9 cellular contexts compared by ENCODE assay signal in genomic region chrY:15455978-15456890, GRCh38.
DNase-seq lines count a peak whose midpoint lies in the region; ATAC-seq and TF ChIP-seq lines count a peak whose summit lies in the region.
"Had no signal": no experiment of that assay in that cellular context is flagged by ENCODE, and none has a peak within 500 bp of the region (broad histone marks: within the 10 kb centered on the region; RNA-seq: fewer than 3 reads in every experiment).

No MANE protein-coding gene starts in this region.

- POLR2A ChIA-PET in OCI-LY7 (lab: Charles Lee): no interaction called here

- H3K36me3 Mint-ChIP-seq in activated T-cell treated with anti-CD3 and anti-CD28 coated beads, Interleukin-2, amount 50 U/mL, for 4 hours (ENCODE audit: insufficient read depth): no peaks in the 10 kb centered on the region

- H3K27me3 ChIP-seq in heart right ventricle (peaks cover 0 to 6% (median 0%) of the 10 kb centered on the region in 7 donors), SJCRH30 (no peaks in the 10 kb centered on the region)

- H3K9me3 ChIP-seq in heart right ventricle (no peaks in the 10 kb centered on the region), SJCRH30 (replicated peaks) (no peaks in the 10 kb centered on the region), OCI-LY7 (ENCODE audit: low read length) (no peaks in the 10 kb centered on the region)

- peak overlapping the region; percentile 69 for H3K4me3 Mint-ChIP-seq in activated T-cell treated with anti-CD3 and anti-CD28 coated beads, Interleukin-2, amount 50 U/mL, for 4 hours

- H4K20me1 ChIP-seq in OCI-LY7 (ENCODE audit: insufficient read depth, low read length): no peaks in the 10 kb centered on the region

- TF ChIP-seq CTCF in heart right ventricle (IDR thresholded peaks at IDR 0.05) (no peak), OCI-LY7 (conservative IDR thresholded peaks at IDR 0.05; ENCODE audit: low read length) (no peak)

- no peaks in the 10 kb centered on the region for H3K36me3 ChIP-seq in heart right ventricle
- no peaks in the 10 kb centered on the region for H3K36me3 ChIP-seq in SJCRH30
- no peaks in the 10 kb centered on the region for H3K36me3 ChIP-seq in OCI-LY7 (ENCODE audit: insufficient read depth, low read length)

- H3K27ac ChIP-seq in heart right ventricle: no peak overlapping the region
- H3K27ac ChIP-seq in SJCRH30: no peak overlapping the region
- no peak overlapping the region for H3K27ac ChIP-seq in OCI-LY7 (ENCODE audit: low read depth, low read length, poor library complexity, severe bottlenecking)
- H3K27ac ChIP-seq: RWPE1 had no signal

- H3K9me3 Mint-ChIP-seq in activated T-cell treated with anti-CD3 and anti-CD28 coated beads, Interleukin-2, amount 50 U/mL, for 4 hours: no peaks in the 10 kb centered on the region

- H3K4me3 ChIP-seq in heart right ventricle: peak overlapping the region in 6 of 10 donors; percentile 12 to 49 (median 41)
- H3K4me3 ChIP-seq in SJCRH30: no peak overlapping the region
- H3K4me3 ChIP-seq in OCI-LY7 (ENCODE audit: low read depth, low read length, poor library complexity, severe bottlenecking): no peak overlapping the region

- CTCF ChIA-PET in OCI-LY7 (lab: Charles Lee; ENCODE audit: unreplicated experiment): no interaction called here

- ATAC-seq in GM21515 (IDR thresholded peaks at IDR 0.05; ENCODE audit: unreplicated experiment) (peak; percentile 71), heart right ventricle (peak in 5 of 8 donors; percentile 72 to 91 (median 89)), HG03097 (IDR thresholded peaks at IDR 0.05; ENCODE audit: low FRiP score, unreplicated experiment) (no peak), GM18870 (IDR thresholded peaks at IDR 0.05; ENCODE audit: unreplicated experiment) (no peak)
- peak in 1 of 2 donors; percentile 90 for ATAC-seq in activated T-cell treated with anti-CD3 and anti-CD28 coated beads, Interleukin-2, amount 50 U/mL, for 4 hours

- H3K4me1 ChIP-seq in heart right ventricle (no peaks in the 10 kb centered on the region), SJCRH30 (no peaks in the 10 kb centered on the region), OCI-LY7 (ENCODE audit: insufficient read depth, low read length, poor library complexity, severe bottlenecking) (no peaks in the 10 kb centered on the region)

- no peak overlapping the region for H3K4me2 ChIP-seq in OCI-LY7 (ENCODE audit: low read length)

- WGBS in heart right ventricle, 2 donors: 18 to 20% methylated on average over 44 to 71 of the region's 71 CpGs

- intact Hi-C loops in heart right ventricle (cut with DNase I): no loop called here
- intact Hi-C loops in OCI-LY7 (cut with micrococcal nuclease; ENCODE audit: unreplicated experiment): no loop called here

- no peak for DNase-seq in activated T-cell treated with anti-CD3 and anti-CD28 coated beads, Interleukin-2, amount 50 U/mL, for 4 hours
- peak; percentile 42 to 61 for DNase-seq in heart right ventricle
- peak; percentile 34 for DNase-seq in stimulated activated CD8-positive, alpha-beta memory T cell treated with anti-CD3 and anti-CD28 coated beads, Interleukin-7, amount 100 ng/mL, for 24 hours (ENCODE audit: low read depth)
- DNase-seq in SJCRH30: no peak
- DNase-seq in OCI-LY7 (ENCODE audit: low spot score): no peak

- no peaks in the 10 kb centered on the region for H3K79me2 ChIP-seq in OCI-LY7 (ENCODE audit: insufficient read depth, low read depth, low read length)

- no peak overlapping the region for H2AFZ ChIP-seq in OCI-LY7 (ENCODE audit: low read length)

- H3K27me3 Mint-ChIP-seq in activated T-cell treated with anti-CD3 and anti-CD28 coated beads, Interleukin-2, amount 50 U/mL, for 4 hours (ENCODE audit: low read depth): peaks cover 2% of the 10 kb centered on the region

- H3K4me1 Mint-ChIP-seq in activated T-cell treated with anti-CD3 and anti-CD28 coated beads, Interleukin-2, amount 50 U/mL, for 4 hours (ENCODE audit: low read depth): no peaks in the 10 kb centered on the region

- BruUV-seq in OCI-LY7 (replicated peaks; lab: Mats Ljungman, UMichigan): no TSS peak

- no peaks in the 10 kb centered on the region for H3K9me2 ChIP-seq in OCI-LY7 (ENCODE audit: insufficient read depth, low read length)

Comparison
In these comparisons a context has a peak if more than half of its experiments do, and no peak if none do; other contexts are left out.
1. ATAC-seq: peak in GM21515 (single experiment) and heart right ventricle (5 of 8); none in HG03097 (single experiment) and GM18870 (single experiment).
2. DNase-seq: peak in heart right ventricle (2 of 2) and stimulated activated CD8-positive, alpha-beta memory T cell treated with anti-CD3 and anti-CD28 coated beads, Interleukin-7, amount 100 ng/mL, for 24 hours (single experiment); none in activated T-cell treated with anti-CD3 and anti-CD28 coated beads, Interleukin-2, amount 50 U/mL, for 4 hours (single experiment), SJCRH30 (0 of 2) and OCI-LY7 (single experiment).
3. H3K4me3 ChIP-seq: peak in heart right ventricle (6 of 10); none in SJCRH30 (single experiment) and OCI-LY7 (single experiment).